Comparison of ENCODE assay signal across 18 cellular contexts in the genomic region with DNA sequence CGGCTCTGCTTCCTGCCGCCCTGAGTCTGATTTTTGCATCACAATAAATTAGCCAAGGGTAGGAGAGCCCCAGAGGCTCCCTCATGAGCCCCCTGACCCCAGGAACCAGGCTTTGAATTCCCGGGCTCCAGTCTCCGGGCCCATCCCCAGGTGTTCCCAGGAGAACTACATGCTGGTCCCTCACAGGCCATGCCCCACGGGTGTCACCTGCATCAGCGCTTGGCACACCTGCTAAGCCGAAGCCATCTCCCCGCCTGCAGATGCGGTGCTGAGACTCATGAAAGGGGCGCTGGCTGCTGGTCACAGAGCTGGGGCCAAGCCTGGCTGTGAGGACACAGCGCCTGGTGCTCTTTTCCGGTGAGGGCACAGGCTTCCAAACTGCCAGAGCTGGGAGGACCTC.
A peak's percentile ranks its signal among the peaks of the same experiment; 100 is the strongest.
DNase-seq lines count a peak whose midpoint lies in the region; ATAC-seq and TF ChIP-seq lines count a peak whose summit lies in the region.
"Had no signal": no experiment of that assay in that cellular context is flagged by ENCODE, and none has a peak within 500 bp of the region (broad histone marks: within the 10 kb centered on the region; RNA-seq: fewer than 3 reads in every experiment).

No MANE protein-coding gene starts in this region.

- H3K4me1 ChIP-seq in GM23338 (ENCODE audit: insufficient read depth) (peaks cover 28% of the 10 kb centered on the region), iPS-20b (ENCODE audit: insufficient read depth, low read length) (peaks cover 19% of the 10 kb centered on the region; the same call in 1 of the 2 replicates)
- H3K4me1 ChIP-seq: SJSA1 had no signal

- H3F3A ChIP-seq in GM23338 (replicated peaks; ENCODE audit: low read depth) = 0 out of 2 replicates have a peak, but pooled peaks cover 2% of the 10 kb centered on the region

- no peak overlapping the region for H3K4me3 Mint-ChIP-seq in GM23338
- H3K4me3 Mint-ChIP-seq in chondrocyte (ENCODE audit: unreplicated experiment) = no peak overlapping the region
- no peak overlapping the region for H3K4me3 Mint-ChIP-seq in progenitor cell of endocrine pancreas (ENCODE audit: low read depth)
- H3K4me3 Mint-ChIP-seq: CD4-positive, CD25-positive, alpha-beta regulatory T cell had no signal

- TF ChIP-seq CTCF in GM23338 (conservative IDR thresholded peaks at IDR 0.05; ENCODE audit: low read depth in 2 of 2) (no peak), chondrocyte (IDR thresholded peaks at IDR 0.05) (no peak), progenitor cell of endocrine pancreas (IDR thresholded peaks at IDR 0.05; ENCODE audit: unreplicated experiment) (no peak)

- H3K9me3 Mint-ChIP-seq in GM23338 (no peaks in the 10 kb centered on the region), chondrocyte (ENCODE audit: low read depth) (no peaks in the 10 kb centered on the region), progenitor cell of endocrine pancreas (ENCODE audit: low read depth) (no peaks in the 10 kb centered on the region)
- H3K9me3 Mint-ChIP-seq: CD4-positive, CD25-positive, alpha-beta regulatory T cell had no signal

- H3K27ac Mint-ChIP-seq in GM23338 = no peak overlapping the region
- H3K27ac Mint-ChIP-seq in chondrocyte (ENCODE audit: unreplicated experiment) = no peak overlapping the region
- no peak overlapping the region for H3K27ac Mint-ChIP-seq in progenitor cell of endocrine pancreas
- H3K27ac Mint-ChIP-seq: CD4-positive, CD25-positive, alpha-beta regulatory T cell had no signal

- H3K9me3 ChIP-seq in iPS-20b (ENCODE audit: insufficient read depth, low read depth, low read length) = no peaks in the 10 kb centered on the region
- H3K9me3 ChIP-seq: SJSA1 had no signal

- H3K27ac ChIP-seq in GM23338 (ENCODE audit: low read depth) (no peak overlapping the region), iPS-20b (ENCODE audit: low read length) (no peak overlapping the region)
- H3K27ac ChIP-seq: SJSA1 had no signal

- H3K4me3 ChIP-seq in GM23338 (0 out of 2 replicates have a peak overlapping the region, but pooled peaks have one; percentile 28), iPS-20b (ENCODE audit: low read length) (peak overlapping the region; percentile 47; the same call in 1 of the 2 replicates)
- H3K4me3 ChIP-seq: SJSA1 had no signal

- H3K4me1 Mint-ChIP-seq in GM23338 = peaks cover 35% of the 10 kb centered on the region
- no peaks in the 10 kb centered on the region for H3K4me1 Mint-ChIP-seq in chondrocyte (ENCODE audit: low read depth)
- no peaks in the 10 kb centered on the region for H3K4me1 Mint-ChIP-seq in progenitor cell of endocrine pancreas (ENCODE audit: low read depth)
- H3K4me1 Mint-ChIP-seq: CD4-positive, CD25-positive, alpha-beta regulatory T cell had no signal

- H2AFZ ChIP-seq in GM23338 = peak overlapping the region; percentile 85

- no peaks in the 10 kb centered on the region for H3K36me3 Mint-ChIP-seq in GM23338 (ENCODE audit: low read depth)
- no peaks in the 10 kb centered on the region for H3K36me3 Mint-ChIP-seq in chondrocyte (ENCODE audit: low read depth)
- no peaks in the 10 kb centered on the region for H3K36me3 Mint-ChIP-seq in progenitor cell of endocrine pancreas (ENCODE audit: insufficient read depth)
- H3K36me3 Mint-ChIP-seq: CD4-positive, CD25-positive, alpha-beta regulatory T cell had no signal

- no peak overlapping the region for H3K9ac ChIP-seq in iPS-20b (ENCODE audit: low read depth, low read length)

- no peaks in the 10 kb centered on the region for H4K20me1 ChIP-seq in GM23338 (replicated peaks; ENCODE audit: insufficient read depth)

- DNase-seq in GM23338 (ENCODE audit: low spot score) = peak; percentile 44
- DNase-seq in chondrocyte (ENCODE audit: low spot score) = peak; percentile 82
- DNase-seq in progenitor cell of endocrine pancreas (ENCODE audit: low spot score, unreplicated experiment) = peak; percentile 4
- DNase-seq in AML-193 (lab: John Stamatoyannopoulos, UW) = no peak
- DNase-seq: CD4-positive, CD25-positive, alpha-beta regulatory T cell; COR-L47; KG1; NCI-H1417 treated with DMSO at 0.1 percent for 48 hours; NCI-H187 treated with DMSO at 0.1 percent for 48 hours; NCI-H345; NCI-H524 treated with DMSO at 0.1 percent for 48 hours had no signal

- H3K4me2 ChIP-seq in GM23338 = peak overlapping the region; percentile 69

- H3K9me2 ChIP-seq in GM23338 (ENCODE audit: insufficient read depth) = no peaks in the 10 kb centered on the region

- peak; percentile 18 for ATAC-seq in GM23338
- no peak for ATAC-seq in HG02970 (IDR thresholded peaks at IDR 0.05; ENCODE audit: low FRiP score, unreplicated experiment)
- ATAC-seq in HG02623 (IDR thresholded peaks at IDR 0.05; ENCODE audit: unreplicated experiment) = no peak
- ATAC-seq in GM19467 (IDR thresholded peaks at IDR 0.05; ENCODE audit: unreplicated experiment) = no peak
- ATAC-seq: HCT116, HepG2 had no signal

- H3K27me3 Mint-ChIP-seq in GM23338 (ENCODE audit: insufficient read depth, low read depth, poor library complexity) (peaks cover 38% of the 10 kb centered on the region), chondrocyte (ENCODE audit: low read depth) (peaks cover 30% of the 10 kb centered on the region), progenitor cell of endocrine pancreas (peaks cover 45% of the 10 kb centered on the region)

- no peaks in the 10 kb centered on the region for H3K79me2 ChIP-seq in GM23338 (replicated peaks; ENCODE audit: insufficient read depth)

- H3K36me3 ChIP-seq in GM23338 (ENCODE audit: insufficient read depth) (no peaks in the 10 kb centered on the region), iPS-20b (ENCODE audit: insufficient read depth, low read depth, low read length) (no peaks in the 10 kb centered on the region)
- H3K36me3 ChIP-seq: SJSA1 had no signal

- peaks cover 18% of the 10 kb centered on the region for H3K27me3 ChIP-seq in GM23338 (ENCODE audit: insufficient read depth)
- peaks cover 96% of the 10 kb centered on the region for H3K27me3 ChIP-seq in iPS-20b (ENCODE audit: insufficient read depth, low read length)

TF ChIP-seq in GM23338, 12 proteins besides CTCF, POLR2A, EP300 and RAD21:
- TF ChIP-seq JUNB (IDR thresholded peaks at IDR 0.05; ENCODE audit: unreplicated experiment) = no peak
TF ChIP-seq in GM23338: peak in this region for 0.

Comparison
In these comparisons a context has a peak if more than half of its experiments do, and no peak if none do; other contexts are left out.
1. DNase-seq: peak in GM23338 (single experiment), chondrocyte (single experiment) and progenitor cell of endocrine pancreas (single experiment); none in AML-193 (0 of 2).